In the genomic region with DNA sequence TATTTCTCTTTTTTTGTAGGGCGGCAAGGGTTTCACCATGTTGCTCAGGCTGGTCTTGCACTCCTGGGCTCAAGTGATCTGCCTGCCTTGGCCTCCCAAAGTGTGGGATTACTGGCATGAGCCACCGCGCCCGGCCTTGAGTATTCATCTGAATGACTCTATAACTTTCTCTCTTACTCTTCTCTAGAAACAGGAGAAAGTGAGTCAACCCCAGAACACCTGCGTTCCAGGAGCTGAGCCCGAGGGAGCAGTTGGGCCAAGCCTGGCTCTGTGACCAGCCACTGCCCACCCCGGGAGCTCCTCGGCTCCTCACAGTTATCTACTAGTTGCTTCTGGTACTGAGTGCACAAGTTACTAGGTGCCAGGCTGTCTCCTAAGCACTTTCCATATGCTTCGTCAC, we compare ENCODE assay signal across 13 cellular contexts.
"Had no signal": no experiment of that assay in that cellular context is flagged by ENCODE, and none has a peak within 500 bp of the region (broad histone marks: within the 10 kb centered on the region; RNA-seq: fewer than 3 reads in every experiment).

No MANE protein-coding gene starts in this region.

- FAIRE-seq: astrocyte, colon, keratinocyte had no signal

- H3K36me3 ChIP-seq: upper lobe of right lung had no signal

- H3K79me2 ChIP-seq: parathyroid adenoma had no signal

- H3K4me3 ChIP-seq: upper lobe of right lung had no signal

- DNase-seq: activated CD4-positive, CD25-positive, alpha-beta regulatory T cell; activated CD8-positive, alpha-beta memory T cell treated with anti-CD3 and anti-CD28 coated beads, Interleukin-2, amount 10 ng/mL, durations not matched to agents 7 days and 5 days; activated gamma-delta T cell treated with Interleukin-2 at 50 U/mL for 16 hours; activated T-cell treated with anti-CD3 and anti-CD28 coated beads, Interleukin-2, amount 50 U/mL, for 48 hours; stimulated activated CD4-positive, alpha-beta T cell treated with anti-CD3 and anti-CD28 coated beads, Interleukin-2, amount 100 ng/mL, for 48 hours; stimulated activated naive CD4-positive, alpha-beta T cell treated with Interleukin-2 at 50 U/mL for 16 hours; upper lobe of right lung had no signal

- H2AFZ ChIP-seq: parathyroid adenoma had no signal

- H3K9ac ChIP-seq: parathyroid adenoma had no signal

- H3K27me3 ChIP-seq: upper lobe of right lung had no signal

- H3K9me3 ChIP-seq: upper lobe of right lung had no signal

- ATAC-seq: activated CD8-positive, alpha-beta memory T cell treated with anti-CD3 and anti-CD28 coated beads, Interleukin-2, amount 10 ng/mL, durations not matched to agents 7 days and 5 days; esophagus mucosa; left lobe of liver; upper lobe of right lung had no signal

- H3K27ac ChIP-seq: parathyroid adenoma, upper lobe of right lung had no signal
